Comparison of ENCODE assay signal across 1 cellular context in genomic region chr7:4706384-4707032, GRCh38.
TF ChIP-seq lines count a peak whose summit lies in the region.

No MANE protein-coding gene starts in this region.

TF ChIP-seq in GM12878, 131 proteins besides CTCF, POLR2A, EP300 and RAD21 (continued from another document):
- TF ChIP-seq POLR2AphosphoS2 (IDR thresholded peaks at IDR 0.05; ENCODE audit: low read depth, low read length) (no peak), ZNF217 (IDR thresholded peaks at IDR 0.05) (no peak), RFX5 (IDR thresholded peaks at IDR 0.05; ENCODE audit: low read depth, low read length) (no peak), SP1 (IDR thresholded peaks at IDR 0.05; ENCODE audit: low read depth, low read length) (no peak), HDGF (IDR thresholded peaks at IDR 0.05) (no peak), BACH1 (IDR thresholded peaks at IDR 0.05; ENCODE audit: borderline replicate concordance) (no peak), HDAC2 (IDR thresholded peaks at IDR 0.05) (no peak), TBL1XR1 (IDR thresholded peaks at IDR 0.05; ENCODE audit: low read depth, low read length) (no peak), ZNF24 (IDR thresholded peaks at IDR 0.05) (no peak)
- TF ChIP-seq, protein P1, sequence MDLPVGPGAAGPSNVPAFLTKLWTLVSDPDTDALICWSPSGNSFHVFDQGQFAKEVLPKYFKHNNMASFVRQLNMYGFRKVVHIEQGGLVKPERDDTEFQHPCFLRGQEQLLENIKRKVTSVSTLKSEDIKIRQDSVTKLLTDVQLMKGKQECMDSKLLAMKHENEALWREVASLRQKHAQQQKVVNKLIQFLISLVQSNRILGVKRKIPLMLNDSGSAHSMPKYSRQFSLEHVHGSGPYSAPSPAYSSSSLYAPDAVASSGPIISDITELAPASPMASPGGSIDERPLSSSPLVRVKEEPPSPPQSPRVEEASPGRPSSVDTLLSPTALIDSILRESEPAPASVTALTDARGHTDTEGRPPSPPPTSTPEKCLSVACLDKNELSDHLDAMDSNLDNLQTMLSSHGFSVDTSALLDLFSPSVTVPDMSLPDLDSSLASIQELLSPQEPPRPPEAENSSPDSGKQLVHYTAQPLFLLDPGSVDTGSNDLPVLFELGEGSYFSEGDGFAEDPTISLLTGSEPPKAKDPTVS (IDR thresholded peaks at IDR 0.05; ENCODE audit: low read depth, low read length): no peak
- TF ChIP-seq, protein P2, sequence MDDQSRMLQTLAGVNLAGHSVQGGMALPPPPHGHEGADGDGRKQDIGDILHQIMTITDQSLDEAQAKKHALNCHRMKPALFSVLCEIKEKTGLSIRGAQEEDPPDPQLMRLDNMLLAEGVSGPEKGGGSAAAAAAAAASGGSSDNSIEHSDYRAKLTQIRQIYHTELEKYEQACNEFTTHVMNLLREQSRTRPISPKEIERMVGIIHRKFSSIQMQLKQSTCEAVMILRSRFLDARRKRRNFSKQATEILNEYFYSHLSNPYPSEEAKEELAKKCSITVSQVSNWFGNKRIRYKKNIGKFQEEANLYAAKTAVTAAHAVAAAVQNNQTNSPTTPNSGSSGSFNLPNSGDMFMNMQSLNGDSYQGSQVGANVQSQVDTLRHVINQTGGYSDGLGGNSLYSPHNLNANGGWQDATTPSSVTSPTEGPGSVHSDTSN (IDR thresholded peaks at IDR 0.05; ENCODE audit: insufficient replicate concordance, low read depth, low read length): no peak
- TF ChIP-seq, protein P3, sequence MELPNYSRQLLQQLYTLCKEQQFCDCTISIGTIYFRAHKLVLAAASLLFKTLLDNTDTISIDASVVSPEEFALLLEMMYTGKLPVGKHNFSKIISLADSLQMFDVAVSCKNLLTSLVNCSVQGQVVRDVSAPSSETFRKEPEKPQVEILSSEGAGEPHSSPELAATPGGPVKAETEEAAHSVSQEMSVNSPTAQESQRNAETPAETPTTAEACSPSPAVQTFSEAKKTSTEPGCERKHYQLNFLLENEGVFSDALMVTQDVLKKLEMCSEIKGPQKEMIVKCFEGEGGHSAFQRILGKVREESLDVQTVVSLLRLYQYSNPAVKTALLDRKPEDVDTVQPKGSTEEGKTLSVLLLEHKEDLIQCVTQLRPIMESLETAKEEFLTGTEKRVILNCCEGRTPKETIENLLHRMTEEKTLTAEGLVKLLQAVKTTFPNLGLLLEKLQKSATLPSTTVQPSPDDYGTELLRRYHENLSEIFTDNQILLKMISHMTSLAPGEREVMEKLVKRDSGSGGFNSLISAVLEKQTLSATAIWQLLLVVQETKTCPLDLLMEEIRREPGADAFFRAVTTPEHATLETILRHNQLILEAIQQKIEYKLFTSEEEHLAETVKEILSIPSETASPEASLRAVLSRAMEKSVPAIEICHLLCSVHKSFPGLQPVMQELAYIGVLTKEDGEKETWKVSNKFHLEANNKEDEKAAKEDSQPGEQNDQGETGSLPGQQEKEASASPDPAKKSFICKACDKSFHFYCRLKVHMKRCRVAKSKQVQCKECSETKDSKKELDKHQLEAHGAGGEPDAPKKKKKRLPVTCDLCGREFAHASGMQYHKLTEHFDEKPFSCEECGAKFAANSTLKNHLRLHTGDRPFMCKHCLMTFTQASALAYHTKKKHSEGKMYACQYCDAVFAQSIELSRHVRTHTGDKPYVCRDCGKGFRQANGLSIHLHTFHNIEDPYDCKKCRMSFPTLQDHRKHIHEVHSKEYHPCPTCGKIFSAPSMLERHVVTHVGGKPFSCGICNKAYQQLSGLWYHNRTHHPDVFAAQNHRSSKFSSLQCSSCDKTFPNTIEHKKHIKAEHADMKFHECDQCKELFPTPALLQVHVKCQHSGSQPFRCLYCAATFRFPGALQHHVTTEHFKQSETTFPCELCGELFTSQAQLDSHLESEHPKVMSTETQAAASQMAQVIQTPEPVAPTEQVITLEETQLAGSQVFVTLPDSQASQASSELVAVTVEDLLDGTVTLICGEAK (IDR thresholded peaks at IDR 0.05; ENCODE audit: borderline replicate concordance): no peak
